Comparison of ENCODE assay signal across 9 cellular contexts in genomic region chr2:113283704-113284284, GRCh38. TPM values are rescaled to one million over a fixed set of nuclear protein-coding genes. Genes with fewer than 3 reads are reported as not detected.
DNase-seq lines count a peak whose midpoint lies in the region; ATAC-seq and TF ChIP-seq lines count a peak whose summit lies in the region.
"Had no signal": no experiment of that assay in that cellular context is flagged by ENCODE, and none has a peak within 500 bp of the region (broad histone marks: within the 10 kb centered on the region; RNA-seq: fewer than 3 reads in every experiment).

No MANE protein-coding gene starts in this region.

- POLR2A ChIA-PET in OCI-LY7 (lab: Charles Lee) = interaction anchor here (0.6 kb wide), 1 partner anchor 104 kb away, joined by 4 read pairs; no protein-coding TSS in a partner anchor

- H3K4me3 Mint-ChIP-seq in stimulated activated effector memory CD8-positive, alpha-beta T cell treated with anti-CD3 and anti-CD28 coated beads, Interleukin-12 subunit alpha, Interleukin-12 subunit beta, amount 100 ng/mL, for 72 hours = no peak overlapping the region
- H3K4me3 Mint-ChIP-seq: IgD-negative memory B cell had no signal

- H3K9me3 Mint-ChIP-seq in stimulated activated effector memory CD8-positive, alpha-beta T cell treated with anti-CD3 and anti-CD28 coated beads, Interleukin-12 subunit alpha, Interleukin-12 subunit beta, amount 100 ng/mL, for 72 hours = no peaks in the 10 kb centered on the region
- H3K9me3 Mint-ChIP-seq: IgD-negative memory B cell had no signal

- DNase-seq in Daoy (ENCODE audit: low read depth) (peak; percentile 98), SW 1271 (lab: John Stamatoyannopoulos, UW) (peak; percentile 90 to 91), globus pallidus (ENCODE audit: low spot score) (peak; percentile 32), pulmonary artery endothelial cell (ENCODE audit: low read depth, low spot score) (peak; percentile 15), OCI-LY7 (ENCODE audit: low spot score) (no peak), D341Med (ENCODE audit: low spot score) (no peak)
- DNase-seq in stimulated activated CD4-positive, alpha-beta T cell treated with anti-CD3 and anti-CD28 coated beads, Interleukin-2, amount 100 ng/mL, for 24 hours = no peak
- DNase-seq in stimulated activated effector memory CD8-positive, alpha-beta T cell treated with anti-CD3 and anti-CD28 coated beads, Interleukin-12 subunit alpha, Interleukin-12 subunit beta, amount 100 ng/mL, for 72 hours (ENCODE audit: low spot score in 2 of 2) = no peak

- H3K4me3 ChIP-seq in OCI-LY7 (ENCODE audit: low read depth, low read length, poor library complexity, severe bottlenecking) = no peak overlapping the region

- H4K20me1 ChIP-seq in OCI-LY7 (ENCODE audit: insufficient read depth, low read length) = no peaks in the 10 kb centered on the region

- BruUV-seq in OCI-LY7 (replicated peaks; lab: Mats Ljungman, UMichigan) = no TSS peak

- no peak overlapping the region for H3K27ac Mint-ChIP-seq in stimulated activated effector memory CD8-positive, alpha-beta T cell treated with anti-CD3 and anti-CD28 coated beads, Interleukin-12 subunit alpha, Interleukin-12 subunit beta, amount 100 ng/mL, for 72 hours
- H3K27ac Mint-ChIP-seq: IgD-negative memory B cell had no signal

- no peaks in the 10 kb centered on the region for H3K36me3 Mint-ChIP-seq in stimulated activated effector memory CD8-positive, alpha-beta T cell treated with anti-CD3 and anti-CD28 coated beads, Interleukin-12 subunit alpha, Interleukin-12 subunit beta, amount 100 ng/mL, for 72 hours
- H3K36me3 Mint-ChIP-seq: IgD-negative memory B cell had no signal

- CTCF ChIA-PET in OCI-LY7 (lab: Charles Lee; ENCODE audit: unreplicated experiment) = no interaction called here

- H3K36me3 ChIP-seq in OCI-LY7 (ENCODE audit: insufficient read depth, low read length) = no peaks in the 10 kb centered on the region

- H3K79me2 ChIP-seq in OCI-LY7 (ENCODE audit: insufficient read depth, low read depth, low read length) = no peaks in the 10 kb centered on the region

- no peak for ATAC-seq in stimulated activated effector memory CD8-positive, alpha-beta T cell treated with anti-CD3 and anti-CD28 coated beads, Interleukin-12 subunit alpha, Interleukin-12 subunit beta, amount 100 ng/mL, for 72 hours

- no peak for TF ChIP-seq CTCF in OCI-LY7 (conservative IDR thresholded peaks at IDR 0.05; ENCODE audit: low read length)

- H3K4me1 Mint-ChIP-seq in stimulated activated effector memory CD8-positive, alpha-beta T cell treated with anti-CD3 and anti-CD28 coated beads, Interleukin-12 subunit alpha, Interleukin-12 subunit beta, amount 100 ng/mL, for 72 hours = peaks cover 5% of the 10 kb centered on the region

- intact Hi-C loops in OCI-LY7 (cut with micrococcal nuclease; ENCODE audit: unreplicated experiment) = no loop called here

- no peak overlapping the region for H3K27ac ChIP-seq in OCI-LY7 (ENCODE audit: low read depth, low read length, poor library complexity, severe bottlenecking)

- no peak overlapping the region for H3K4me2 ChIP-seq in OCI-LY7 (ENCODE audit: low read length)

- H3K9me2 ChIP-seq in OCI-LY7 (ENCODE audit: insufficient read depth, low read length) = no peaks in the 10 kb centered on the region

- no peak overlapping the region for H2AFZ ChIP-seq in OCI-LY7 (ENCODE audit: low read length)

- H3K4me1 ChIP-seq in OCI-LY7 (ENCODE audit: insufficient read depth, low read length, poor library complexity, severe bottlenecking) = no peaks in the 10 kb centered on the region

- H3K9me3 ChIP-seq in OCI-LY7 (ENCODE audit: low read length) = no peaks in the 10 kb centered on the region

RNA-seq across cellular contexts. Expression of gene PAX8, which starts 5.1 kb away (rescaled TPM):
- 0.17 and 0.57 TPM in 2 replicates for total RNA-seq in Daoy (2014; rRNA removed; shearing (Covaris generic))
- total RNA-seq in pulmonary artery endothelial cell (0.07 and 0.18 TPM in 2 replicates), OCI-LY7 (2022) (1.6 and 3.6 TPM in 2 replicates)
- 0.90 and 2.6 TPM in 2 replicates for total RNA-seq in OCI-LY7 (2014; rRNA removed; shearing (Covaris generic))

Comparison
In these comparisons a context has a peak if more than half of its experiments do, and no peak if none do; other contexts are left out.
1. DNase-seq: peak in Daoy (single experiment), SW 1271 (2 of 2), globus pallidus (single experiment) and pulmonary artery endothelial cell (single experiment); none in stimulated activated CD4-positive, alpha-beta T cell treated with anti-CD3 and anti-CD28 coated beads, Interleukin-2, amount 100 ng/mL, for 24 hours (0 of 2), OCI-LY7 (single experiment), stimulated activated effector memory CD8-positive, alpha-beta T cell treated with anti-CD3 and anti-CD28 coated beads, Interleukin-12 subunit alpha, Interleukin-12 subunit beta, amount 100 ng/mL, for 72 hours (0 of 2) and D341Med (single experiment).